19 cellular contexts compared by ENCODE assay signal in the genomic region with DNA sequence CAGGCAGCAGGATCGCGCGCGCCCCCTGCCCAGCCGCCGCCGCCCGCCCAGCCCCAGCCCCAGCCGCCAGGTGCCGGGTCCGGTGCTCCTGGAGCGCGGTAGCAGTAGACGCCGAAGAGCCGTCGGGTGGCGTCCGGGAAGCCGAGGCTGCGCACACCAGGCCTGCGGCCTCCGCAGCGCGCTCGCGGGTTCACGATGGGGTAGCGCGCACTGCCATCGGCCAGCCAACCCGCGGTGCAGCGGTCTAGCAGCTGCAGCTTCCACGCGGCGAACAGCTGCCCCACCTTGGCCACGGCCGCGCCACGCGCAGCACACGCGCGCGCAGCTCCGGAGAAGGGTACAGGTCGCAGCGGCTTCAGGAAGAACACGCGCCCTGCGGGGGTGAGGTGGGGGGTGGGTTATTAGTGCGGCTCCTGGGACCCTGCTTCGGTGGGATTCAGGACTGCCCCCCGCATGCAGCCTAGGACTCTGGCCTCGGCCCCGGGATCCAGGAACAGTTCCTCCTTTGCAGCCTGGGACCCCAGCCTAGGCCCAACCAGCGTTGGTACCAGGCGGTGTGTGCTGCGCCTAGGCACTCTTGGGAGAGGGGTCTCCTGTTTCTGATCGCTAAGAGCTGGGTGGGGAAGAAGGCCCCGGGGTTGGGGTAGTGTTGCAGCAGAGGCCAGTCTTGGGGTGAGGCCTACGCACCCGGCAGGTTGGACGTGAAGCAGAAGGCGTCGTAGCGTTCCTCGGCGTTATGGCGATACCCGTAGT.
A peak's percentile ranks its signal among the peaks of the same experiment; 100 is the strongest.
DNase-seq lines count a peak whose midpoint lies in the region; ATAC-seq and FAIRE-seq lines count a peak whose summit lies in the region.
"Had no signal": no experiment of that assay in that cellular context is flagged by ENCODE, and none has a peak within 500 bp of the region (broad histone marks: within the 10 kb centered on the region; RNA-seq: fewer than 3 reads in every experiment).

No MANE protein-coding gene starts in this region.

- peak; percentile 10 for DNase-seq in 8988T
- peak; percentile 34 for DNase-seq in D341Med (ENCODE audit: low spot score)
- DNase-seq in epidermal melanocyte (ENCODE audit: insufficient read length, low spot score) = peak; percentile 9
- DNase-seq in urothelium cell line (ENCODE audit: low spot score) = no peak
- DNase-seq: CD4-positive, CD25-positive, alpha-beta regulatory T cell; CD8-positive, alpha-beta T cell; DMS 273 treated with DMSO at 0.1 percent for 48 hours; DMS79; EL; GDM1; GM23248; HCEC 1CT had no signal

- no peak for FAIRE-seq in urothelium cell line (lab: Jason Lieb, UNC)
- FAIRE-seq: A204.1, D721Med, GM12878, GM19239, H1 had no signal

- no peak for ATAC-seq in HG02884 (IDR thresholded peaks at IDR 0.05; ENCODE audit: unreplicated experiment)
- no peak for ATAC-seq in HG03280 (IDR thresholded peaks at IDR 0.05; ENCODE audit: unreplicated experiment)
- ATAC-seq: CD8-positive, alpha-beta T cell; GM12878 had no signal
